In the genomic region with DNA sequence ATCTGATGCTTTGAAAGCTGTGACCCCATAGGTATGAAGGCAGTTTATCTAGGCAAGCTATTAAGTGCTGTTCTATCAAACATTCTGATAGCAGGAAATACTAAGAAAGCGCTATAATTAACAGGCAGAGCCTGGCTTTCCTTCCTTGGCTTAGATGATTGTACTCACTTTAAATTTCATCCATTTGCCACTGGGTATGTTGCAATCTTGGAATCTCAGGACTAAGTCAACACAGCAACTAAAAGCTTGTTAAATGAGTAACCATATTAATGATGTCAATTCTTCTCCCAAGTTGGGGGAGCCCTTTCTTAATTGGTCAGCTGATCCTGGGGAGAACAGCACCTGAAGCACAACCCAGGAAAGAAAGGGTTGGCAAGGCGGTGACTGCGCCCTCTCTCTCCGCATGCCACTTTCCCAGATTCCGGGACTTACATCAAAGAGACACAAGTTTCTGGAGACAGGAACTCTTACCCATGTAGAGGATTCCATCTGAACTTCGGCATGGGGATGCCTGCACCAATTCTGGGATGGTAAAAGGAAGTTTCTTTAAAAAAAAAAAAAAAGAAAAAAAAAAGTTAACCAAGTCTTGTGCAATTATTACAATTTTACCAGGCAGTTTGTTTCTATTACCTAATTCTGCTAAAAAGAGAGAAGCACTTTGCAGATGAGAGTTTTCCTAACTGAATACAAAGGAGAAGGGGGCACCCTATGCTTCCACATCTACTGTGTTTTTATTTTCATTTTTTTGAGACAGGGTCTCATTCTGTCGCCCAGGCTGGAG, we compare ENCODE assay signal across 1 cellular context.
TF ChIP-seq lines count a peak whose summit lies in the region.

No MANE protein-coding gene starts in this region.

TF ChIP-seq in GM23338, 12 proteins besides CTCF, POLR2A, EP300 and RAD21 (continued from another document):
- TF ChIP-seq, protein P1, sequence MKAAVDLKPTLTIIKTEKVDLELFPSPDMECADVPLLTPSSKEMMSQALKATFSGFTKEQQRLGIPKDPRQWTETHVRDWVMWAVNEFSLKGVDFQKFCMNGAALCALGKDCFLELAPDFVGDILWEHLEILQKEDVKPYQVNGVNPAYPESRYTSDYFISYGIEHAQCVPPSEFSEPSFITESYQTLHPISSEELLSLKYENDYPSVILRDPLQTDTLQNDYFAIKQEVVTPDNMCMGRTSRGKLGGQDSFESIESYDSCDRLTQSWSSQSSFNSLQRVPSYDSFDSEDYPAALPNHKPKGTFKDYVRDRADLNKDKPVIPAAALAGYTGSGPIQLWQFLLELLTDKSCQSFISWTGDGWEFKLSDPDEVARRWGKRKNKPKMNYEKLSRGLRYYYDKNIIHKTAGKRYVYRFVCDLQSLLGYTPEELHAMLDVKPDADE (IDR thresholded peaks at IDR 0.05): no peak
- TF ChIP-seq STAT1 (IDR thresholded peaks at IDR 0.05; ENCODE audit: unreplicated experiment) (no peak), JUNB (IDR thresholded peaks at IDR 0.05; ENCODE audit: unreplicated experiment) (no peak)
- TF ChIP-seq, protein P2, sequence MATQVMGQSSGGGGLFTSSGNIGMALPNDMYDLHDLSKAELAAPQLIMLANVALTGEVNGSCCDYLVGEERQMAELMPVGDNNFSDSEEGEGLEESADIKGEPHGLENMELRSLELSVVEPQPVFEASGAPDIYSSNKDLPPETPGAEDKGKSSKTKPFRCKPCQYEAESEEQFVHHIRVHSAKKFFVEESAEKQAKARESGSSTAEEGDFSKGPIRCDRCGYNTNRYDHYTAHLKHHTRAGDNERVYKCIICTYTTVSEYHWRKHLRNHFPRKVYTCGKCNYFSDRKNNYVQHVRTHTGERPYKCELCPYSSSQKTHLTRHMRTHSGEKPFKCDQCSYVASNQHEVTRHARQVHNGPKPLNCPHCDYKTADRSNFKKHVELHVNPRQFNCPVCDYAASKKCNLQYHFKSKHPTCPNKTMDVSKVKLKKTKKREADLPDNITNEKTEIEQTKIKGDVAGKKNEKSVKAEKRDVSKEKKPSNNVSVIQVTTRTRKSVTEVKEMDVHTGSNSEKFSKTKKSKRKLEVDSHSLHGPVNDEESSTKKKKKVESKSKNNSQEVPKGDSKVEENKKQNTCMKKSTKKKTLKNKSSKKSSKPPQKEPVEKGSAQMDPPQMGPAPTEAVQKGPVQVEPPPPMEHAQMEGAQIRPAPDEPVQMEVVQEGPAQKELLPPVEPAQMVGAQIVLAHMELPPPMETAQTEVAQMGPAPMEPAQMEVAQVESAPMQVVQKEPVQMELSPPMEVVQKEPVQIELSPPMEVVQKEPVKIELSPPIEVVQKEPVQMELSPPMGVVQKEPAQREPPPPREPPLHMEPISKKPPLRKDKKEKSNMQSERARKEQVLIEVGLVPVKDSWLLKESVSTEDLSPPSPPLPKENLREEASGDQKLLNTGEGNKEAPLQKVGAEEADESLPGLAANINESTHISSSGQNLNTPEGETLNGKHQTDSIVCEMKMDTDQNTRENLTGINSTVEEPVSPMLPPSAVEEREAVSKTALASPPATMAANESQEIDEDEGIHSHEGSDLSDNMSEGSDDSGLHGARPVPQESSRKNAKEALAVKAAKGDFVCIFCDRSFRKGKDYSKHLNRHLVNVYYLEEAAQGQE (IDR thresholded peaks at IDR 0.05; ENCODE audit: unreplicated experiment): no peak
